18 cellular contexts compared by ENCODE assay signal in genomic region chr7:1474736-1475135, GRCh38. TPM values are rescaled to one million over a fixed set of nuclear protein-coding genes. Genes with fewer than 3 reads are reported as not detected.
A peak's percentile ranks its signal among the peaks of the same experiment; 100 is the strongest.
DNase-seq lines count a peak whose midpoint lies in the region; FAIRE-seq and TF ChIP-seq lines count a peak whose summit lies in the region.
"Had no signal": no experiment of that assay in that cellular context is flagged by ENCODE, and none has a peak within 500 bp of the region (broad histone marks: within the 10 kb centered on the region; RNA-seq: fewer than 3 reads in every experiment).

No MANE protein-coding gene starts in this region.

- no peaks in the 10 kb centered on the region for H3K4me1 Mint-ChIP-seq in endothelial cell (ENCODE audit: unreplicated experiment)

- H3K9me1 ChIP-seq in keratinocyte (ENCODE audit: control insufficient read depth, extremely low read depth, insufficient read depth, low read length): no peaks in the 10 kb centered on the region

- H3K36me3 ChIP-seq in NT2/D1 (ENCODE audit: insufficient read depth, insufficient read length, low read length) (peaks cover 99% of the 10 kb centered on the region), keratinocyte (ENCODE audit: control insufficient read depth in 2 of 2, extremely low read depth in 1 of 2, insufficient read depth in 2 of 2, low read length in 2 of 2) (peaks cover 18 to 27% of the 10 kb centered on the region in 2 experiments)
- H3K36me3 ChIP-seq: ovary had no signal

- peaks cover 6% of the 10 kb centered on the region for H3K36me3 Mint-ChIP-seq in endothelial cell (ENCODE audit: low read depth, unreplicated experiment)
- H3K36me3 Mint-ChIP-seq: natural killer cell treated with Interleukin-12 subunit alpha and Interleukin-12 subunit beta and Interleukin-15 and Interleukin-18, amount 100 ng/mL, for 72 hours had no signal

- H3K27ac Mint-ChIP-seq in endothelial cell (ENCODE audit: unreplicated experiment): no peak overlapping the region
- H3K27ac Mint-ChIP-seq: HFFc6; natural killer cell treated with Interleukin-12 subunit alpha and Interleukin-12 subunit beta and Interleukin-15 and Interleukin-18, amount 100 ng/mL, for 72 hours had no signal

- H3K4me3 ChIP-seq in NT2/D1 (ENCODE audit: insufficient read length, low read depth) (no peak overlapping the region), keratinocyte (ENCODE audit: control insufficient read depth in 2 of 3, extremely low read depth in 1 of 3, insufficient read depth in 2 of 3, low read depth in 1 of 3, low read length in 3 of 3) (no peak overlapping the region)
- H3K4me3 ChIP-seq: esophagus muscularis mucosa, ovary, stomach, thyroid gland had no signal

- H2AFZ ChIP-seq in keratinocyte (ENCODE audit: control insufficient read depth, low read length): no peak overlapping the region

- H3K9me3 Mint-ChIP-seq in endothelial cell (ENCODE audit: unreplicated experiment): no peaks in the 10 kb centered on the region
- H3K9me3 Mint-ChIP-seq: activated naive CD4-positive, alpha-beta T cell treated with anti-CD3 and anti-CD28 coated beads, Interleukin-2, amount 10 ng/mL, durations not matched to agents 7 days and 5 days; HFFc6; natural killer cell treated with Interleukin-12 subunit alpha and Interleukin-12 subunit beta and Interleukin-15 and Interleukin-18, amount 100 ng/mL, for 72 hours had no signal

- H3K9ac ChIP-seq in NT2/D1 (ENCODE audit: insufficient read length, low read depth) (peak overlapping the region; percentile 52), keratinocyte (ENCODE audit: control insufficient read depth, extremely low read depth, insufficient read depth, low read length) (peak overlapping the region; percentile 72)

- peak; percentile 24 for DNase-seq in A172 (ENCODE audit: low spot score)
- no peak for DNase-seq in NT2/D1 (ENCODE audit: low read depth, low spot score)
- DNase-seq in endothelial cell (ENCODE audit: low spot score): no peak
- no peak for DNase-seq in keratinocyte (ENCODE audit: low read depth, low spot score)
- DNase-seq in RKO (ENCODE audit: low spot score): no peak
- no peak for DNase-seq in NCI-H774 (lab: John Stamatoyannopoulos, UW)
- DNase-seq in SKM-1 (lab: John Stamatoyannopoulos, UW; ENCODE audit: unreplicated experiment): no peak
- DNase-seq in foreskin melanocyte: no peak
- DNase-seq: SIG-M5 had no signal

- dilution Hi-C loops in keratinocyte (cut with MboI; ENCODE audit: extremely low pct_ligation_motif_present, low sequenced_read_pairs): no loop called here

- H3K27me3 Mint-ChIP-seq in endothelial cell (ENCODE audit: unreplicated experiment): peaks cover 1% of the 10 kb centered on the region
- H3K27me3 Mint-ChIP-seq: activated naive CD4-positive, alpha-beta T cell treated with anti-CD3 and anti-CD28 coated beads, Interleukin-2, amount 10 ng/mL, durations not matched to agents 7 days and 5 days; natural killer cell treated with Interleukin-12 subunit alpha and Interleukin-12 subunit beta and Interleukin-15 and Interleukin-18, amount 100 ng/mL, for 72 hours had no signal

- H4K20me1 ChIP-seq in keratinocyte (ENCODE audit: control insufficient read depth, extremely low read depth, insufficient read depth, low read length): no peaks in the 10 kb centered on the region

- no peaks in the 10 kb centered on the region for H3K9me3 ChIP-seq in NT2/D1 (ENCODE audit: insufficient read depth, low read length)
- H3K9me3 ChIP-seq in keratinocyte (ENCODE audit: control insufficient read depth, low read depth, low read length): no peaks in the 10 kb centered on the region
- H3K9me3 ChIP-seq: Caco-2, esophagus muscularis mucosa, ovary, stomach, thyroid gland had no signal

- TF ChIP-seq CTCF in endothelial cell (IDR thresholded peaks at IDR 0.05; ENCODE audit: unreplicated experiment): no peak
- TF ChIP-seq CTCF in keratinocyte (optimal IDR thresholded peaks at IDR 0.05 in 1 of 3, IDR thresholded peaks at IDR 0.05 in 1 of 3, conservative IDR thresholded peaks at IDR 0.05 in 1 of 3; ENCODE audit: extremely low read depth in 1 of 3, insufficient read depth in 2 of 3, low read length in 3 of 3): no peak

- no peaks in the 10 kb centered on the region for H3K79me2 ChIP-seq in keratinocyte (ENCODE audit: control insufficient read depth, insufficient read depth, low read length)

- FAIRE-seq in keratinocyte (lab: Jason Lieb, UNC): no peak
- FAIRE-seq: HepG2 had no signal

- peak overlapping the region; percentile 32 for H3K4me3 Mint-ChIP-seq in endothelial cell (ENCODE audit: unreplicated experiment)
- H3K4me3 Mint-ChIP-seq: activated naive CD4-positive, alpha-beta T cell treated with anti-CD3 and anti-CD28 coated beads, Interleukin-2, amount 10 ng/mL, durations not matched to agents 7 days and 5 days; HFFc6; natural killer cell treated with Interleukin-12 subunit alpha and Interleukin-12 subunit beta and Interleukin-15 and Interleukin-18, amount 100 ng/mL, for 72 hours had no signal

- no peaks in the 10 kb centered on the region for H3K27me3 ChIP-seq in NT2/D1 (ENCODE audit: insufficient read depth, insufficient read length)
- no peaks in the 10 kb centered on the region for H3K27me3 ChIP-seq in keratinocyte (ENCODE audit: control insufficient read depth, extremely low read depth, insufficient read depth, low read length)
- H3K27me3 ChIP-seq: esophagus muscularis mucosa, ovary, stomach, thyroid gland had no signal

- peaks cover 7% of the 10 kb centered on the region for H3K4me1 ChIP-seq in NT2/D1 (ENCODE audit: insufficient read depth, insufficient read length)
- peaks cover 7% of the 10 kb centered on the region for H3K4me1 ChIP-seq in keratinocyte (ENCODE audit: control insufficient read depth, extremely low read depth, insufficient read depth, low read length)
- H3K4me1 ChIP-seq: thyroid gland had no signal

- peak overlapping the region; percentile 68 for H3K27ac ChIP-seq in keratinocyte (ENCODE audit: control insufficient read depth, insufficient read depth, low read length)
- H3K27ac ChIP-seq: ovary, thyroid gland had no signal

- peak overlapping the region; percentile 45 for H3K4me2 ChIP-seq in keratinocyte (ENCODE audit: control insufficient read depth, extremely low read depth, insufficient read depth, low read depth, low read length)

RNA-seq across cellular contexts. Expression of gene MICALL2, which starts 15.5 kb away (rescaled TPM):
- 21.2 and 28.2 TPM in 2 replicates for total RNA-seq in A172 (2014; rRNA removed; shearing (Covaris generic))
- total RNA-seq in endothelial cell (ENCODE audit: unreplicated experiment): 25.0 TPM
- 10.4 to 24.5 TPM (median 11.7 TPM) in 3 replicates for polyA plus RNA-seq in keratinocyte
- polyA plus RNA-seq in keratinocyte (2011; ENCODE audit: low read depth): 28.1 TPM
- 2.8 and 8.9 TPM in 2 replicates for polyA plus RNA-seq in keratinocyte (2011; cell fraction: cytosol; rRNA removed)
- 72.6 and 111 TPM in 2 replicates for polyA plus RNA-seq in keratinocyte (2011; cell fraction: nucleus; rRNA removed)
- polyA plus RNA-seq in keratinocyte (2012; ENCODE audit: low replicate concordance): 17.4 and 20.1 TPM in 2 replicates
- 10.1 to 23.3 TPM (median 22.6 TPM) in 3 replicates for polyA minus RNA-seq in keratinocyte
- 18.8 TPM for polyA minus RNA-seq in keratinocyte (2011; cell fraction: cytosol; rRNA and poly(A)+ RNA removed)
- polyA minus RNA-seq in keratinocyte (2011; cell fraction: nucleus; rRNA and poly(A)+ RNA removed): 34.1 and 38.5 TPM in 2 replicates

RNA-seq across cellular contexts. Expression of gene INTS1, which starts 29.5 kb away (rescaled TPM):
- 45.3 and 49.6 TPM in 2 replicates for total RNA-seq in A172 (2014; rRNA removed; shearing (Covaris generic))
- total RNA-seq in endothelial cell (ENCODE audit: unreplicated experiment): 109 TPM
- 10.6 to 18.0 TPM (median 14.3 TPM) in 3 replicates for polyA plus RNA-seq in keratinocyte
- polyA plus RNA-seq in keratinocyte (2011; ENCODE audit: low read depth): 10.9 TPM
- polyA plus RNA-seq in keratinocyte (2011; cell fraction: cytosol; rRNA removed): 8.1 and 24.4 TPM in 2 replicates
- 51.1 and 79.6 TPM in 2 replicates for polyA plus RNA-seq in keratinocyte (2011; cell fraction: nucleus; rRNA removed)
- 35.3 and 50.3 TPM in 2 replicates for polyA plus RNA-seq in keratinocyte (2012; ENCODE audit: low replicate concordance)
- 23.9 to 68.4 TPM (median 27.1 TPM) in 3 replicates for polyA minus RNA-seq in keratinocyte
- polyA minus RNA-seq in keratinocyte (2011; cell fraction: cytosol; rRNA and poly(A)+ RNA removed): 87.1 TPM
- 61.0 and 78.5 TPM in 2 replicates for polyA minus RNA-seq in keratinocyte (2011; cell fraction: nucleus; rRNA and poly(A)+ RNA removed)

RNA-seq across cellular contexts. Expression of gene MAFK, which starts 55.8 kb away (rescaled TPM):
- 49.6 and 54.3 TPM in 2 replicates for total RNA-seq in A172 (2014; rRNA removed; shearing (Covaris generic))
- total RNA-seq in endothelial cell (ENCODE audit: unreplicated experiment): 3.4 TPM
- polyA plus RNA-seq in keratinocyte: 3.8 to 5.9 TPM (median 5.2 TPM) in 3 replicates
- 16.6 TPM for polyA plus RNA-seq in keratinocyte (2011; ENCODE audit: low read depth)
- polyA plus RNA-seq in keratinocyte (2011; cell fraction: cytosol; rRNA removed): 1.8 and 7.3 TPM in 2 replicates
- polyA plus RNA-seq in keratinocyte (2011; cell fraction: nucleus; rRNA removed): 12.9 and 18.7 TPM in 2 replicates
- polyA plus RNA-seq in keratinocyte (2012; ENCODE audit: low replicate concordance): 9.6 and 17.6 TPM in 2 replicates
- polyA minus RNA-seq in keratinocyte: 2.3 to 2.4 TPM (median 2.3 TPM) in 3 replicates
- 12.1 TPM for polyA minus RNA-seq in keratinocyte (2011; cell fraction: cytosol; rRNA and poly(A)+ RNA removed)
- polyA minus RNA-seq in keratinocyte (2011; cell fraction: nucleus; rRNA and poly(A)+ RNA removed): 5.9 and 8.0 TPM in 2 replicates

Comparison
In these comparisons a context has a peak if more than half of its experiments do, and no peak if none do; other contexts are left out.
1. RNA of gene MAFK, which starts 55.8 kb away (total RNA-seq): 49.6 to 54.3 TPM in A172; 3.4 TPM in endothelial cell (single experiment); every median in the first group is over 10 times any median in the second.